In genomic region chr6:159456349-159456748, GRCh38 we compare ENCODE assay signal across 27 cellular contexts.
DNase-seq lines count a peak whose midpoint lies in the region; ATAC-seq and TF ChIP-seq lines count a peak whose summit lies in the region.
"Had no signal": no experiment of that assay in that cellular context is flagged by ENCODE, and none has a peak within 500 bp of the region (broad histone marks: within the 10 kb centered on the region; RNA-seq: fewer than 3 reads in every experiment).

No MANE protein-coding gene starts in this region.

- H3K27ac ChIP-seq in right atrium auricular region (no peak overlapping the region), gastroesophageal sphincter (no peak overlapping the region), foreskin keratinocyte (no peak overlapping the region), esophagus muscularis mucosa (replicated peaks in 1 of 4) (no peak overlapping the region)
- H3K27ac ChIP-seq: C4-2B, GM23248, HL-60, PC-9 had no signal

- H3K9me3 ChIP-seq in right atrium auricular region (no peaks in the 10 kb centered on the region), gastroesophageal sphincter (no peaks in the 10 kb centered on the region), esophagus muscularis mucosa (no peaks in the 10 kb centered on the region)

- no peaks in the 10 kb centered on the region for H3K27me3 ChIP-seq in right atrium auricular region
- H3K27me3 ChIP-seq in gastroesophageal sphincter = no peaks in the 10 kb centered on the region
- H3K27me3 ChIP-seq in foreskin keratinocyte = no peaks in the 10 kb centered on the region
- no peaks in the 10 kb centered on the region for H3K27me3 ChIP-seq in esophagus muscularis mucosa

- no peak for DNase-seq in Right ventricle myocardium superior
- no peak for DNase-seq in right atrium auricular region (ENCODE audit: low spot score)
- DNase-seq in NOMO-1 treated with dmso at 0.1 percent for 144 hours (lab: John Stamatoyannopoulos, UW; ENCODE audit: unreplicated experiment) = peak; percentile 4
- DNase-seq in sciatic nerve (ENCODE audit: low spot score) = no peak
- DNase-seq in foreskin keratinocyte = no peak
- no peak for DNase-seq in esophagus muscularis mucosa (ENCODE audit: extremely low spot score)
- DNase-seq: AML-193; Calu3; CD8-positive, alpha-beta memory T cell; DMS153; GM23248; H9; HFFc6; KBM-7; NCI-H1417; NCI-H1694 treated with DMSO at 0.1 percent for 48 hours; NCI-H2081 treated with DMSO at 0.1 percent for 48 hours; NCI-H2171 treated with DMSO at 0.1 percent for 48 hours; NCI-H524 treated with DMSO at 0.1 percent for 48 hours; NCI-H82; PC-9; RPMI8226; SIG-M5 had no signal

- TF ChIP-seq CTCF in right atrium auricular region (IDR thresholded peaks at IDR 0.05) (no peak), gastroesophageal sphincter (IDR thresholded peaks at IDR 0.05) (no peak), foreskin keratinocyte (conservative IDR thresholded peaks at IDR 0.05) (no peak), esophagus muscularis mucosa (IDR thresholded peaks at IDR 0.05) (no peak)

- peak; percentile 56 for ATAC-seq in Right ventricle myocardium superior (ENCODE audit: poor library complexity)
- peak; percentile 77 for ATAC-seq in gastroesophageal sphincter
- ATAC-seq in sciatic nerve = peak; percentile 38
- no peak for ATAC-seq in HG02588 (IDR thresholded peaks at IDR 0.05; ENCODE audit: unreplicated experiment)
- no peak for ATAC-seq in foreskin keratinocyte

- 27 to 34% methylated on average over 1 to 2 of the region's 2 CpGs for WGBS in gastroesophageal sphincter (ENCODE audit: low coverage in 1 of 2), 2 donors
- WGBS in esophagus muscularis mucosa = 28% methylated on average over 2 of the region's 2 CpGs

- intact Hi-C loops in Right ventricle myocardium superior (cut with DNase I) = no loop called here
- intact Hi-C loops in sciatic nerve (cut with DNase I) = no loop called here
- intact Hi-C loops in esophagus muscularis mucosa (cut with DNase I) = no loop called here

- H3K4me3 ChIP-seq in right atrium auricular region (no peak overlapping the region), gastroesophageal sphincter (no peak overlapping the region), esophagus muscularis mucosa (no peak overlapping the region)
- H3K4me3 ChIP-seq: GM23248, PC-9 had no signal

- H3K36me3 ChIP-seq in right atrium auricular region (no peaks in the 10 kb centered on the region), gastroesophageal sphincter (no peaks in the 10 kb centered on the region), esophagus muscularis mucosa (no peaks in the 10 kb centered on the region)

- no peaks in the 10 kb centered on the region for H3K4me1 ChIP-seq in right atrium auricular region
- H3K4me1 ChIP-seq in gastroesophageal sphincter = no peaks in the 10 kb centered on the region
- H3K4me1 ChIP-seq in foreskin keratinocyte = no peaks in the 10 kb centered on the region
- H3K4me1 ChIP-seq in esophagus muscularis mucosa = peaks cover 0 to 8% (median 1%) of the 10 kb centered on the region in 4 donors

- TF ChIP-seq POLR2A in gastroesophageal sphincter (IDR thresholded peaks at IDR 0.05) (no peak), esophagus muscularis mucosa (IDR thresholded peaks at IDR 0.05; ENCODE audit: low read depth) (no peak)

- TF ChIP-seq EP300 in gastroesophageal sphincter (IDR thresholded peaks at IDR 0.05) (no peak), esophagus muscularis mucosa (IDR thresholded peaks at IDR 0.05) (no peak)

Comparison
In these comparisons a context has a peak if more than half of its experiments do, and no peak if none do; other contexts are left out.
1. ATAC-seq: peak in Right ventricle myocardium superior (single experiment), gastroesophageal sphincter (single experiment) and sciatic nerve (single experiment); none in HG02588 (single experiment) and foreskin keratinocyte (single experiment).